ENCODE assay signal across 3 cellular contexts in the genomic region with DNA sequence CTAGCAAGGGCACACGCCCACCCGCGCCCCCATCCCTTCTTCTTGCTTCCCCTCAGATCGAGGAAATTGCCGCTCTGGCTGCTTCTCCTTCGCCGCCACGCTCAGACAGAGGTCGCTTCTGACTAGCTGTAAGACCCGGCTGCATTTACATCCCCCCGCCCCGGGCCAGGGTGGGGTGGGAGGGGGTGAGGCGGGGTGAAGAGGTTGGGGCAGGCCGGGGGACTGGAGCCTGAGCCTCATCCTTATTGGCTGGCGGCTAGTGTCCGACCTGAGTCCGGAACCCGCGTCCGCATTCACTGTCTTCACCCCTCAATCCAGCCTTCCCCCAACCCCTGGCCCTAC.
A peak's percentile ranks its signal among the peaks of the same experiment; 100 is the strongest.
TF ChIP-seq lines count a peak whose summit lies in the region.

No MANE protein-coding gene starts in this region.

TF ChIP-seq in IMR-90, 13 proteins besides CTCF, POLR2A, EP300 and RAD21:
- no peak for TF ChIP-seq SMC3 (IDR thresholded peaks at IDR 0.05; ENCODE audit: low read depth, low read length)
- no peak for TF ChIP-seq MAZ (IDR thresholded peaks at IDR 0.05; ENCODE audit: borderline replicate concordance, low read depth, low read length)
- TF ChIP-seq, protein P1, sequence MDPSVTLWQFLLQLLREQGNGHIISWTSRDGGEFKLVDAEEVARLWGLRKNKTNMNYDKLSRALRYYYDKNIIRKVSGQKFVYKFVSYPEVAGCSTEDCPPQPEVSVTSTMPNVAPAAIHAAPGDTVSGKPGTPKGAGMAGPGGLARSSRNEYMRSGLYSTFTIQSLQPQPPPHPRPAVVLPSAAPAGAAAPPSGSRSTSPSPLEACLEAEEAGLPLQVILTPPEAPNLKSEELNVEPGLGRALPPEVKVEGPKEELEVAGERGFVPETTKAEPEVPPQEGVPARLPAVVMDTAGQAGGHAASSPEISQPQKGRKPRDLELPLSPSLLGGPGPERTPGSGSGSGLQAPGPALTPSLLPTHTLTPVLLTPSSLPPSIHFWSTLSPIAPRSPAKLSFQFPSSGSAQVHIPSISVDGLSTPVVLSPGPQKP (IDR thresholded peaks at IDR 0.05; ENCODE audit: borderline replicate concordance, low read depth, low read length), result no peak
- TF ChIP-seq FOS (IDR thresholded peaks at IDR 0.05; ENCODE audit: low read depth, low read length), result no peak
- no peak for TF ChIP-seq MAFK (IDR thresholded peaks at IDR 0.05; ENCODE audit: low read depth, low read length)
- no peak for TF ChIP-seq CHD1 (IDR thresholded peaks at IDR 0.05; ENCODE audit: low read depth, low read length)
- no peak for TF ChIP-seq RFX5 (IDR thresholded peaks at IDR 0.05; ENCODE audit: low read depth, low read length)
- TF ChIP-seq RCOR1 (IDR thresholded peaks at IDR 0.05; ENCODE audit: insufficient replicate concordance, low read length), result no peak
- TF ChIP-seq, protein P2, sequence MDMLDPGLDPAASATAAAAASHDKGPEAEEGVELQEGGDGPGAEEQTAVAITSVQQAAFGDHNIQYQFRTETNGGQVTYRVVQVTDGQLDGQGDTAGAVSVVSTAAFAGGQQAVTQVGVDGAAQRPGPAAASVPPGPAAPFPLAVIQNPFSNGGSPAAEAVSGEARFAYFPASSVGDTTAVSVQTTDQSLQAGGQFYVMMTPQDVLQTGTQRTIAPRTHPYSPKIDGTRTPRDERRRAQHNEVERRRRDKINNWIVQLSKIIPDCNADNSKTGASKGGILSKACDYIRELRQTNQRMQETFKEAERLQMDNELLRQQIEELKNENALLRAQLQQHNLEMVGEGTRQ (IDR thresholded peaks at IDR 0.05; ENCODE audit: low read depth, low read length), result no peak

TF ChIP-seq in H1, 55 proteins besides CTCF, POLR2A, EP300 and RAD21:
- TF ChIP-seq GTF2F1 (IDR thresholded peaks at IDR 0.05; ENCODE audit: borderline replicate concordance, low read depth, low read length) (no peak), HDAC2 (IDR thresholded peaks at IDR 0.05; ENCODE audit: borderline replicate concordance in 1 of 2, low read depth in 2 of 2, low read length in 2 of 2) (0 out of 4 replicates have a peak, but pooled peaks of 1 of the 2 experiments have one; percentile 14), BACH1 (IDR thresholded peaks at IDR 0.05; ENCODE audit: low read length) (0 out of 2 replicates have a peak, but pooled peaks have one; percentile 7), FOSL1 (IDR thresholded peaks at IDR 0.05; ENCODE audit: insufficient read depth, low read depth, low read length) (0 out of 2 replicates have a peak, but pooled peaks have one; percentile 59), BCL11A (IDR thresholded peaks at IDR 0.05; ENCODE audit: low read depth in 2 of 2, low read length in 2 of 2) (no peak)
- TF ChIP-seq, protein P3, sequence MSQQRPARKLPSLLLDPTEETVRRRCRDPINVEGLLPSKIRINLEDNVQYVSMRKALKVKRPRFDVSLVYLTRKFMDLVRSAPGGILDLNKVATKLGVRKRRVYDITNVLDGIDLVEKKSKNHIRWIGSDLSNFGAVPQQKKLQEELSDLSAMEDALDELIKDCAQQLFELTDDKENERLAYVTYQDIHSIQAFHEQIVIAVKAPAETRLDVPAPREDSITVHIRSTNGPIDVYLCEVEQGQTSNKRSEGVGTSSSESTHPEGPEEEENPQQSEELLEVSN (IDR thresholded peaks at IDR 0.05), result peak; percentile 62
- TF ChIP-seq, protein P4, sequence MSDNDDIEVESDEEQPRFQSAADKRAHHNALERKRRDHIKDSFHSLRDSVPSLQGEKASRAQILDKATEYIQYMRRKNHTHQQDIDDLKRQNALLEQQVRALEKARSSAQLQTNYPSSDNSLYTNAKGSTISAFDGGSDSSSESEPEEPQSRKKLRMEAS (IDR thresholded peaks at IDR 0.05), result peak; percentile 8; the same call in 1 of the 2 replicates

TF ChIP-seq in neural cell, 6 proteins besides CTCF, POLR2A, EP300 and RAD21:
- TF ChIP-seq TAF1 (IDR thresholded peaks at IDR 0.05; ENCODE audit: low read depth) (no peak), EZH2 (IDR thresholded peaks at IDR 0.05; ENCODE audit: borderline replicate concordance, insufficient read depth, low read length, poor library complexity, severe bottlenecking) (no peak), MXI1 (conservative IDR thresholded peaks at IDR 0.05; ENCODE audit: poor library complexity, severe bottlenecking) (no peak), POLR2AphosphoS5 (IDR thresholded peaks at IDR 0.05) (no peak), SMC3 (conservative IDR thresholded peaks at IDR 0.05; ENCODE audit: poor library complexity) (no peak)
- TF ChIP-seq, protein P5, sequence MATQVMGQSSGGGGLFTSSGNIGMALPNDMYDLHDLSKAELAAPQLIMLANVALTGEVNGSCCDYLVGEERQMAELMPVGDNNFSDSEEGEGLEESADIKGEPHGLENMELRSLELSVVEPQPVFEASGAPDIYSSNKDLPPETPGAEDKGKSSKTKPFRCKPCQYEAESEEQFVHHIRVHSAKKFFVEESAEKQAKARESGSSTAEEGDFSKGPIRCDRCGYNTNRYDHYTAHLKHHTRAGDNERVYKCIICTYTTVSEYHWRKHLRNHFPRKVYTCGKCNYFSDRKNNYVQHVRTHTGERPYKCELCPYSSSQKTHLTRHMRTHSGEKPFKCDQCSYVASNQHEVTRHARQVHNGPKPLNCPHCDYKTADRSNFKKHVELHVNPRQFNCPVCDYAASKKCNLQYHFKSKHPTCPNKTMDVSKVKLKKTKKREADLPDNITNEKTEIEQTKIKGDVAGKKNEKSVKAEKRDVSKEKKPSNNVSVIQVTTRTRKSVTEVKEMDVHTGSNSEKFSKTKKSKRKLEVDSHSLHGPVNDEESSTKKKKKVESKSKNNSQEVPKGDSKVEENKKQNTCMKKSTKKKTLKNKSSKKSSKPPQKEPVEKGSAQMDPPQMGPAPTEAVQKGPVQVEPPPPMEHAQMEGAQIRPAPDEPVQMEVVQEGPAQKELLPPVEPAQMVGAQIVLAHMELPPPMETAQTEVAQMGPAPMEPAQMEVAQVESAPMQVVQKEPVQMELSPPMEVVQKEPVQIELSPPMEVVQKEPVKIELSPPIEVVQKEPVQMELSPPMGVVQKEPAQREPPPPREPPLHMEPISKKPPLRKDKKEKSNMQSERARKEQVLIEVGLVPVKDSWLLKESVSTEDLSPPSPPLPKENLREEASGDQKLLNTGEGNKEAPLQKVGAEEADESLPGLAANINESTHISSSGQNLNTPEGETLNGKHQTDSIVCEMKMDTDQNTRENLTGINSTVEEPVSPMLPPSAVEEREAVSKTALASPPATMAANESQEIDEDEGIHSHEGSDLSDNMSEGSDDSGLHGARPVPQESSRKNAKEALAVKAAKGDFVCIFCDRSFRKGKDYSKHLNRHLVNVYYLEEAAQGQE (IDR thresholded peaks at IDR 0.05; ENCODE audit: borderline replicate concordance), result no peak
